ENCODE assay signal across 8 cellular contexts in the genomic region with DNA sequence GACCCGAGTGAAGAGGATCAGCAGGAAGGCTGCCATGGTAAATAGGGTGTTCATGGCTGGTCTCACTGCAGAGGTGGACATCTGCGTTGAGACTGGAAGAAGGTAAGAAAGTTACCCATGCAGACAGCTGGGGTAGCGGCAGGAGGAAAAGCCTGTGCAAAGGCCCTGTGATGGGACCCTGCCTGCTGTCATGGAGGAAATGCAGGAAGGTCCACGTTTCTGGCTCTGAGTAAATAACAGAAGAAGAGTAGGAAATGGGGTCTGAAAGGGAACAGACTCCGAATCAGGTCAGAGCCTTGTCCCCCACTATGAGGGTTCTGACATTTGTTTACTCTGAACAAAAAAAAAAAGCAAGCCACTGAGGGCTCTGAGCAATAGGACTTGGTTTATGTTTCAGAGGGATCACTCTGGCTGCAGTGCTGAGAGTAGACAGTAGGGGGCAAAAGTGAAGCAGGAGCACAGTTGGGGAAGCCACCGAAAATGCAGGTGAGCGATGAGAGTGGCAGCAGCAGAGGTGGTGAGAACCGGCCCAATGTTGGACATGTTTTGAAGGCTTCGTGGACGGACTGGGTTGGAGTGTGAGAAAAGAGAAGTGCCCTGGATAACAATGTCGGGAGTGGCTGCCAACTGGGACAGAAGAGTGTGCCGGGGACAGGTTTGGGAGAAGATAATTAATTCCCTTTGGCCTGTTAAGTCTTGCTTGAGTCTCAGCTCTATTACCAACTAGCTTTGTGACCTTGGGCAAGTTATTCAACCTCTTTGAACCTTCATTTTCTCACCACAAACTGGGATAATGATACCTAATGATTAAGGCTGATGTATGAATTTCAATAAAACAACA. TPM values are rescaled to one million over a fixed set of nuclear protein-coding genes. Genes with fewer than 3 reads are reported as not detected.
DNase-seq lines count a peak whose midpoint lies in the region; ATAC-seq and TF ChIP-seq lines count a peak whose summit lies in the region.

No MANE protein-coding gene starts in this region.

- H3K27ac Mint-ChIP-seq in mesothelial cell of epicardium = no peak overlapping the region

- TF ChIP-seq CTCF in AG04449 (IDR thresholded peaks at IDR 0.05; ENCODE audit: insufficient read depth, low read length, missing control alignments) (peak; percentile 68), mesothelial cell of epicardium (IDR thresholded peaks at IDR 0.05; ENCODE audit: unreplicated experiment) (peak; percentile 77)

- POLR2A ChIA-PET in AG04449 (lab: Yijun Ruan, JAX) = no interaction called here

- CTCF ChIA-PET in AG04449 (lab: Yijun Ruan, JAX) = interaction anchor here (0.7 to 3.2 kb wide), 10 partner anchors 10 to 1032 kb away, joined by 3 to 36 read pairs (median 3); no protein-coding TSS in a partner anchor

- H3K4me1 Mint-ChIP-seq in mesothelial cell of epicardium = peaks cover 11% of the 10 kb centered on the region

- H3K4me3 ChIP-seq in AG04449 (ENCODE audit: low read depth, low read length) = no peak overlapping the region

- H3K9me3 Mint-ChIP-seq in mesothelial cell of epicardium = no peaks in the 10 kb centered on the region

- ATAC-seq in GM18505 (IDR thresholded peaks at IDR 0.05; ENCODE audit: unreplicated experiment) (peak; percentile 85), HG03025 (IDR thresholded peaks at IDR 0.05; ENCODE audit: low FRiP score, unreplicated experiment) (peak; percentile 83)

- H3K4me3 Mint-ChIP-seq in mesothelial cell of epicardium = no peak overlapping the region

- TF ChIP-seq POLR2A in GM18505 (IDR thresholded peaks at IDR 0.05; ENCODE audit: borderline replicate concordance, extremely low read depth, insufficient read depth, insufficient read length) = no peak

- DNase-seq in AG04449 (ENCODE audit: low read depth, low spot score) (no peak), NCI-H510A (lab: John Stamatoyannopoulos, UW) (peak; percentile 17), ecto neural progenitor cell (ENCODE audit: low spot score) (peak; percentile 78), mesothelial cell of epicardium (ENCODE audit: low spot score in 2 of 2, unreplicated experiment in 2 of 2) (peak; percentile 47 to 82)
- DNase-seq in activated CD4-positive, alpha-beta T cell treated with anti-CD3 and anti-CD28 coated beads, Interleukin-2, amount 50 U/mL, for 1 hour = peak; percentile 80
- DNase-seq in stimulated activated CD8-positive, alpha-beta memory T cell treated with anti-CD3 and anti-CD28 coated beads, Interleukin-4, amount 100 ng/mL, for 48 hours = peak; percentile 93

- peaks cover 7% of the 10 kb centered on the region for H3K36me3 Mint-ChIP-seq in mesothelial cell of epicardium

- no peaks in the 10 kb centered on the region for H3K27me3 Mint-ChIP-seq in mesothelial cell of epicardium (ENCODE audit: low read depth)

RNA-seq across cellular contexts. Expression of a gene that starts 57.9 kb away (rescaled TPM):
- 15.1 to 15.5 TPM (median 15.5 TPM) in 3 replicates for total RNA-seq in mesothelial cell of epicardium
